In the genomic region with DNA sequence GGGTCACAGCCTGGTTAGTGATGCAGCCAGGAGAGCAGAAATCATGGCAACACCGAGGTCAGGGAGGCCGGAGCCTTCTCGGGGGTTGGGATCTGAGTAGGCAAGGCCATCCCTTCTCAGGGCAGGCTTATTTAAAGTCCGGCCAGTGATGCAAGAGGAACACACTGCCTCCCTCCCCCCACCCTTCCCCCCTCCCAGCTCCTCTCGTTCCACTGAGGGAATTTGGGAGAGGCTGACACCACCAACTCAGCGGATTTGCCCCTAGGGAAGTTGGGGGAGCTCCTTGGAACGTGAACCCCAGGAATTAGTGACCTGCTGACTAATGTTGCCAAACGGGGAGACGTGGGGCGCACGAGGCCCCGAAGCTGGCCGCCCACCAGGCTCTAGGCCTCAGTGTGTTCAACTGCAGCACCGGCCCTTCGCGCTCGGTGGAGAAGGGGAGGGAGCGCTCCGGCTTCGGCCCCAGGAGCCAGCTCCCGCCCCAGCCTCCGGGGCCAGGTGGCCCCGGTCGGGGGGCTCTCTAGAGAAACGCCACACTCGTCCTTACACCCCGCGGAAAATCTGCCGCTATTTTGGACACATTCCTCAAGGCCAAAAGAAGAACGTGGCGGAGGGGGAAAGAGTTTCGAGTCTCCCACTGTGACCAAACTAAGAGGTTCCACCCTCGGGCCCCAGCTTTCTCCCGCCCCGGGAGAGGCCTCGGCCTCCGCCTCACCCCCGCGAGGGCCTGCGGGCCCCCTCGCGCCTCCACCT, we compare ENCODE assay signal across 8 cellular contexts. TPM values are rescaled to one million over a fixed set of nuclear protein-coding genes. Genes with fewer than 3 reads are reported as not detected.
DNase-seq lines count a peak whose midpoint lies in the region; ATAC-seq and TF ChIP-seq lines count a peak whose summit lies in the region.

No MANE protein-coding gene starts in this region.

- no peaks in the 10 kb centered on the region for H3K9me3 ChIP-seq in CD4-positive, alpha-beta memory T cell (ENCODE audit: control insufficient read depth in 1 of 2, low read length in 2 of 2)

- H3K4me3 Mint-ChIP-seq in CD4-positive, alpha-beta memory T cell = peak overlapping the region; percentile 89 to 97 (median 94)
- H3K4me3 Mint-ChIP-seq in activated T-cell treated with anti-CD3 and anti-CD28 coated beads, Interleukin-2, amount 50 U/mL, for 4 hours = peak overlapping the region; percentile 84
- H3K4me3 Mint-ChIP-seq in natural killer cell = peak overlapping the region; percentile 86

- peaks cover 5 to 17% of the 10 kb centered on the region in 2 donors for H3K36me3 Mint-ChIP-seq in CD4-positive, alpha-beta memory T cell
- H3K36me3 Mint-ChIP-seq in activated T-cell treated with anti-CD3 and anti-CD28 coated beads, Interleukin-2, amount 50 U/mL, for 4 hours (ENCODE audit: insufficient read depth) = no peaks in the 10 kb centered on the region
- no peaks in the 10 kb centered on the region for H3K36me3 Mint-ChIP-seq in natural killer cell

- H3K9me3 Mint-ChIP-seq in CD4-positive, alpha-beta memory T cell = no peaks in the 10 kb centered on the region
- no peaks in the 10 kb centered on the region for H3K9me3 Mint-ChIP-seq in activated T-cell treated with anti-CD3 and anti-CD28 coated beads, Interleukin-2, amount 50 U/mL, for 4 hours
- no peaks in the 10 kb centered on the region for H3K9me3 Mint-ChIP-seq in natural killer cell

- H3K27ac Mint-ChIP-seq in CD4-positive, alpha-beta memory T cell = peak overlapping the region; percentile 85 to 97 (median 92)
- H3K27ac Mint-ChIP-seq in natural killer cell = peak overlapping the region; percentile 75 to 95

- peak overlapping the region; percentile 74 for H3K27ac ChIP-seq in CD4-positive, alpha-beta memory T cell (ENCODE audit: low read depth, low read length)

- CTCF ChIA-PET in CD4-positive, alpha-beta memory T cell (lab: Charles Lee; ENCODE audit: partially characterized antibody) = interaction anchor here (0.7 to 3.7 kb wide), 10 partner anchors 9 to 60 kb away, joined by 3 to 37 read pairs (median 5); no protein-coding TSS in a partner anchor

- H3K27me3 Mint-ChIP-seq in CD4-positive, alpha-beta memory T cell = no peaks in the 10 kb centered on the region
- no peaks in the 10 kb centered on the region for H3K27me3 Mint-ChIP-seq in activated T-cell treated with anti-CD3 and anti-CD28 coated beads, Interleukin-2, amount 50 U/mL, for 4 hours (ENCODE audit: low read depth)
- H3K27me3 Mint-ChIP-seq in natural killer cell (ENCODE audit: low read depth in 2 of 2) = no peaks in the 10 kb centered on the region

- H3K4me1 Mint-ChIP-seq in CD4-positive, alpha-beta memory T cell = peaks cover 48 to 70% (median 56%) of the 10 kb centered on the region in 4 donors
- peaks cover 57% of the 10 kb centered on the region for H3K4me1 Mint-ChIP-seq in activated T-cell treated with anti-CD3 and anti-CD28 coated beads, Interleukin-2, amount 50 U/mL, for 4 hours (ENCODE audit: low read depth)
- peaks cover 48 to 57% of the 10 kb centered on the region in 2 donors for H3K4me1 Mint-ChIP-seq in natural killer cell

- in situ Hi-C loops in KBM-7 (cut with MboI; ENCODE audit: low pct_unique_long_range_greater_than_20kb, low sequenced_read_pairs) = no loop called here

- POLR2A ChIA-PET in CD4-positive, alpha-beta memory T cell (lab: Charles Lee; ENCODE audit: partially characterized antibody) = interaction anchor here (0.6 to 4.6 kb wide), 11 partner anchors 8 to 90 kb away, joined by 3 to 113 read pairs (median 17); a partner anchor contains a TSS

- DNase-seq in CD4-positive, alpha-beta memory T cell = peak in 1 of 5 donors; percentile 37
- DNase-seq in KBM-7 (peak; percentile 54), fibroblast of pulmonary artery (ENCODE audit: low read depth) (peak; percentile 90), natural killer cell (no peak), NCI-H2196 (lab: John Stamatoyannopoulos, UW; ENCODE audit: unreplicated experiment) (no peak), HPDE6-E6E7 (ENCODE audit: extremely low spot score) (no peak)
- DNase-seq in activated T-cell treated with anti-CD3 and anti-CD28 coated beads, Interleukin-2, amount 50 U/mL, for 4 hours = no peak

- TF ChIP-seq CTCF in fibroblast of pulmonary artery (IDR thresholded peaks at IDR 0.05; ENCODE audit: low read length, missing control alignments) (no peak), natural killer cell (IDR thresholded peaks at IDR 0.05) (no peak)

- no peaks in the 10 kb centered on the region for H3K27me3 ChIP-seq in CD4-positive, alpha-beta memory T cell (ENCODE audit: insufficient read depth, low read length)

- no peaks in the 10 kb centered on the region for H3K36me3 ChIP-seq in CD4-positive, alpha-beta memory T cell (ENCODE audit: insufficient read depth, low read length)

- intact Hi-C loops in CD4-positive, alpha-beta memory T cell (cut with micrococcal nuclease) = loop anchor here (1.0 to 5.0 kb wide), 3 partner anchors 54 to 758 kb away; a partner anchor contains a TSS
- intact Hi-C loops in natural killer cell (cut with micrococcal nuclease) = loop anchor here (5.0 kb wide), 1 partner anchor 63 kb away; a partner anchor contains a TSS

- ATAC-seq in GM19463 (IDR thresholded peaks at IDR 0.05; ENCODE audit: unreplicated experiment) (peak; percentile 20), natural killer cell (peak; percentile 11 to 15 (median 11))
- peak; percentile 23 to 30 for ATAC-seq in activated T-cell treated with anti-CD3 and anti-CD28 coated beads, Interleukin-2, amount 50 U/mL, for 4 hours

- H3K4me3 ChIP-seq in CD4-positive, alpha-beta memory T cell (ENCODE audit: low read length in 2 of 2) = peak overlapping the region; percentile 84 to 87
- H3K4me3 ChIP-seq in fibroblast of pulmonary artery (replicated peaks; ENCODE audit: low read depth, low read length) = peak overlapping the region; percentile 98

- peaks cover 63% of the 10 kb centered on the region for H3K4me1 ChIP-seq in CD4-positive, alpha-beta memory T cell (ENCODE audit: insufficient read depth, low read length)

RNA-seq across cellular contexts. Expression of a gene that starts 1.6 kb away (rescaled TPM):
- 100 to 1,000 TPM; 274 to 285 TPM for total RNA-seq in CD4-positive, alpha-beta memory T cell
- 10 to 100 TPM; 57.7 to 74.8 TPM for polyA plus RNA-seq in CD4-positive, alpha-beta memory T cell
- 10 to 100 TPM; 30.9 to 41.7 (median 35.3) TPM for total RNA-seq in activated T-cell treated with anti-CD3 and anti-CD28 coated beads, Interleukin-2, amount 50 U/mL, for 4 hours
- total RNA-seq in natural killer cell = 100 to 1,000 TPM in 2 of 3 donors, 10 to 100 TPM in 1; 93.8 to 135 (median 123) TPM

RNA-seq across cellular contexts. Expression of a gene that starts 26.4 kb away (rescaled TPM):
- 10 to 100 TPM; 14.6 to 15.9 TPM for total RNA-seq in CD4-positive, alpha-beta memory T cell
- polyA plus RNA-seq in CD4-positive, alpha-beta memory T cell = under 1 TPM in 1 of 2 donors, not detected in 1; 0.68 TPM
- under 1 TPM; 0.16 to 0.86 (median 0.24) TPM for total RNA-seq in activated T-cell treated with anti-CD3 and anti-CD28 coated beads, Interleukin-2, amount 50 U/mL, for 4 hours
- total RNA-seq in natural killer cell = 1 to 10 TPM in 2 of 3 donors, under 1 TPM in 1; 0.45 to 2.2 (median 1.3) TPM

Comparison
In these comparisons a context has a peak if more than half of its experiments do, and no peak if none do; other contexts are left out.
1. DNase-seq: peak in KBM-7 (single experiment) and fibroblast of pulmonary artery (single experiment); none in activated T-cell treated with anti-CD3 and anti-CD28 coated beads, Interleukin-2, amount 50 U/mL, for 4 hours (single experiment), natural killer cell (single experiment), NCI-H2196 (single experiment) and HPDE6-E6E7 (single experiment).
2. RNA of a gene that starts 26.4 kb away (total RNA-seq): 14.6 to 15.9 TPM in CD4-positive, alpha-beta memory T cell; 0.45 to 2.2 TPM in natural killer cell and 0.16 to 0.86 TPM in activated T-cell treated with anti-CD3 and anti-CD28 coated beads, Interleukin-2, amount 50 U/mL, for 4 hours; every median in the first group is over 4 times any median in the second.
3. Peak in every context shown above with its lines, with median percentiles within 50 percentile points of each other: H3K4me3 Mint-ChIP-seq and ATAC-seq.